15 cellular contexts compared by ENCODE assay signal in the genomic region with DNA sequence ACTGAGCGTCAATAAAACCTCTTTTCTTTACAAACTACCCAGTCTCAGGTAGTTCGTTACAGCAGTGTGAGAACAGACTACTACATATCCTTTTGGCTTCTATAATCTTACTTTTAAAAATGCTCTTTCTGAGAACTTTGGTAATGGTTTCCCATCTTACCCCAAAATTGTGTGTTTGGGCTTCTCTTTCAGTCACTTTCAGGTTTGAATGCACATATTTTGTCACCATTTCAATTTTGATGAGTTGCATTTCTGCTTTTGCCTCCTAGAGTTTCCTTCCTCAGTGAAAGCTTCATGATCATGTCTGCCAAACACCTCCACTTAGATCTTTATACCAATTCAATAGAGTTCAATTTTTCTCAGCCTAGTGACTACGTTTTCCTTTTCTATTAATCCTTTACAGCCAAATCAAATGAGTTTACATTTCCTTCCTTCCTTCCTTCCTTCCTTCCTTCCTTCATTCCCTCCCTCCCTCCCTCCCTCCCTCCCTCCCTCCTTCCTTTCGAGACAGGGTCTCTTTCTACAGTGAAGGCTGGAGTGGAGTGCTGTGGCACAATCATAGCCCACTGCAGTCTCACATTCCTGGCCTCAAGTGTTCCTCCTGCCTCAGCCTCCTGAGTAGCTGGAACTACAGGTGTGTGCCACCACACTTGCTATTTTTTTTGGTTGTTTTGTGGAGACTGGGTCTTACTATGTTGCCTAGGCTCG.
DNase-seq lines count a peak whose midpoint lies in the region; ATAC-seq and TF ChIP-seq lines count a peak whose summit lies in the region.
"Had no signal": no experiment of that assay in that cellular context is flagged by ENCODE, and none has a peak within 500 bp of the region (broad histone marks: within the 10 kb centered on the region; RNA-seq: fewer than 3 reads in every experiment).

No MANE protein-coding gene starts in this region.

- no peak for ATAC-seq in activated T-cell treated with anti-CD3 and anti-CD28 coated beads, Interleukin-2, amount 50 U/mL, for 72 hours (replicated peaks in 1 of 2)
- ATAC-seq in activated T-cell treated with anti-CD3 and anti-CD28 coated beads, Interleukin-2, amount 50 U/mL, for 4 hours = no peak
- ATAC-seq in GM21723 (IDR thresholded peaks at IDR 0.05; ENCODE audit: unreplicated experiment) (peak; percentile 29), activated B cell treated with CpG ODN at 0.5 μM for 24 hours (ENCODE audit: low read depth) (no peak)
- no peak for ATAC-seq in stimulated activated memory B cell treated with anti-CD40 and anti-IgM and Interleukin-4, amounts not matched to agents 10 μg/mL and 1 μg/mL and 100 μg/mL, for 72 hours

- H3K36me3 Mint-ChIP-seq in activated T-cell treated with anti-CD3 and anti-CD28 coated beads, Interleukin-2, amount 50 U/mL, for 72 hours (ENCODE audit: insufficient read depth in 2 of 2) = peaks cover 9 to 16% of the 10 kb centered on the region in 2 donors
- no peaks in the 10 kb centered on the region for H3K36me3 Mint-ChIP-seq in activated T-cell treated with anti-CD3 and anti-CD28 coated beads, Interleukin-2, amount 50 U/mL, for 4 hours (ENCODE audit: insufficient read depth)
- peaks cover 14% of the 10 kb centered on the region for H3K36me3 Mint-ChIP-seq in activated B cell treated with CpG ODN at 0.5 μM for 24 hours (ENCODE audit: low read depth)
- peaks cover 12% of the 10 kb centered on the region for H3K36me3 Mint-ChIP-seq in stimulated activated memory B cell treated with anti-CD40 and anti-IgM and Interleukin-4, amounts not matched to agents 10 μg/mL and 1 μg/mL and 100 μg/mL, for 72 hours
- H3K36me3 Mint-ChIP-seq in progenitor cell of endocrine pancreas (ENCODE audit: insufficient read depth) = peaks cover 6% of the 10 kb centered on the region

- H3K9me3 Mint-ChIP-seq in activated T-cell treated with anti-CD3 and anti-CD28 coated beads, Interleukin-2, amount 50 U/mL, for 72 hours = peaks cover 7 to 8% of the 10 kb centered on the region in 2 donors
- no peaks in the 10 kb centered on the region for H3K9me3 Mint-ChIP-seq in activated T-cell treated with anti-CD3 and anti-CD28 coated beads, Interleukin-2, amount 50 U/mL, for 4 hours
- H3K9me3 Mint-ChIP-seq in activated B cell treated with CpG ODN at 0.5 μM for 24 hours = no peaks in the 10 kb centered on the region
- H3K9me3 Mint-ChIP-seq in stimulated activated memory B cell treated with anti-CD40 and anti-IgM and Interleukin-4, amounts not matched to agents 10 μg/mL and 1 μg/mL and 100 μg/mL, for 72 hours = no peaks in the 10 kb centered on the region
- H3K9me3 Mint-ChIP-seq in progenitor cell of endocrine pancreas (ENCODE audit: low read depth) = peaks cover 6% of the 10 kb centered on the region

- peaks cover 31% of the 10 kb centered on the region for H3K4me1 Mint-ChIP-seq in activated T-cell treated with anti-CD3 and anti-CD28 coated beads, Interleukin-2, amount 50 U/mL, for 72 hours (ENCODE audit: low read depth)
- H3K4me1 Mint-ChIP-seq in activated T-cell treated with anti-CD3 and anti-CD28 coated beads, Interleukin-2, amount 50 U/mL, for 4 hours (ENCODE audit: low read depth) = peaks cover 24% of the 10 kb centered on the region
- peaks cover 47% of the 10 kb centered on the region for H3K4me1 Mint-ChIP-seq in activated B cell treated with CpG ODN at 0.5 μM for 24 hours
- H3K4me1 Mint-ChIP-seq in stimulated activated memory B cell treated with anti-CD40 and anti-IgM and Interleukin-4, amounts not matched to agents 10 μg/mL and 1 μg/mL and 100 μg/mL, for 72 hours = peaks cover 31% of the 10 kb centered on the region
- H3K4me1 Mint-ChIP-seq in progenitor cell of endocrine pancreas (ENCODE audit: low read depth) = no peaks in the 10 kb centered on the region

- H3K27ac ChIP-seq in brain microvascular endothelial cell = no peak overlapping the region
- H3K27ac ChIP-seq: esophagus squamous epithelium, suprapubic skin had no signal

- in situ Hi-C loops in brain microvascular endothelial cell (cut with HindIII; ENCODE audit: low pct_ligation_motif_present, low sequenced_read_pairs) = no loop called here

- H3K36me3 ChIP-seq in brain microvascular endothelial cell (replicated peaks) = peaks cover 26% of the 10 kb centered on the region
- H3K36me3 ChIP-seq: esophagus squamous epithelium, suprapubic skin had no signal

- peak overlapping the region; percentile 52 to 54 for H3K4me3 Mint-ChIP-seq in activated T-cell treated with anti-CD3 and anti-CD28 coated beads, Interleukin-2, amount 50 U/mL, for 72 hours
- H3K4me3 Mint-ChIP-seq in activated T-cell treated with anti-CD3 and anti-CD28 coated beads, Interleukin-2, amount 50 U/mL, for 4 hours = no peak overlapping the region
- peak overlapping the region; percentile 50 for H3K4me3 Mint-ChIP-seq in activated B cell treated with CpG ODN at 0.5 μM for 24 hours
- H3K4me3 Mint-ChIP-seq in stimulated activated memory B cell treated with anti-CD40 and anti-IgM and Interleukin-4, amounts not matched to agents 10 μg/mL and 1 μg/mL and 100 μg/mL, for 72 hours = no peak overlapping the region
- no peak overlapping the region for H3K4me3 Mint-ChIP-seq in progenitor cell of endocrine pancreas (ENCODE audit: low read depth)

- no peak overlapping the region for H3K4me3 ChIP-seq in brain microvascular endothelial cell (ENCODE audit: low read depth, low read length)
- H3K4me3 ChIP-seq: esophagus squamous epithelium, suprapubic skin had no signal

- no peaks in the 10 kb centered on the region for H3K27me3 ChIP-seq in brain microvascular endothelial cell (replicated peaks)
- H3K27me3 ChIP-seq: esophagus squamous epithelium, suprapubic skin had no signal

- H3K27ac Mint-ChIP-seq in activated T-cell treated with anti-CD3 and anti-CD28 coated beads, Interleukin-2, amount 50 U/mL, for 72 hours = peak overlapping the region; percentile 91
- peak overlapping the region; percentile 78 for H3K27ac Mint-ChIP-seq in activated B cell treated with CpG ODN at 0.5 μM for 24 hours
- peak overlapping the region; percentile 74 for H3K27ac Mint-ChIP-seq in stimulated activated memory B cell treated with anti-CD40 and anti-IgM and Interleukin-4, amounts not matched to agents 10 μg/mL and 1 μg/mL and 100 μg/mL, for 72 hours
- no peak overlapping the region for H3K27ac Mint-ChIP-seq in progenitor cell of endocrine pancreas
- H3K27ac Mint-ChIP-seq: activated T-helper 2 cell treated with anti-CD3 and anti-CD28 coated beads, Interferon-gamma antibody, Interleukin-2, Interleukin-4, amounts not matched to agents 10 μg/mL and 5 μg/mL and 100 μg/mL, durations not matched to agents 14 hours and 24 hours and 36 hours had no signal

- no peak for TF ChIP-seq CTCF in activated B cell treated with CpG ODN at 0.5 μM for 24 hours (IDR thresholded peaks at IDR 0.05)
- TF ChIP-seq CTCF in brain microvascular endothelial cell (IDR thresholded peaks at IDR 0.05; ENCODE audit: low read depth, low read length, missing control alignments) = no peak
- TF ChIP-seq CTCF in progenitor cell of endocrine pancreas (IDR thresholded peaks at IDR 0.05; ENCODE audit: unreplicated experiment) = no peak

- intact Hi-C loops in activated B cell treated with CpG ODN at 0.5 μM for 24 hours (cut with micrococcal nuclease) (no loop called here), head of caudate nucleus (cut with DNase I) (no loop called here)

- POLR2A ChIA-PET in activated B cell treated with CpG ODN at 0.5 μM for 24 hours (lab: Charles Lee) = interaction anchor here (0.7 to 0.8 kb wide), 2 partner anchors 9 to 196 kb away, joined by 3 read pairs; no protein-coding TSS in a partner anchor

- no peak for DNase-seq in activated T-cell treated with anti-CD3 and anti-CD28 coated beads, Interleukin-2, amount 50 U/mL, for 72 hours
- no peak for DNase-seq in activated T-cell treated with anti-CD3 and anti-CD28 coated beads, Interleukin-2, amount 50 U/mL, for 4 hours
- DNase-seq in activated B cell treated with CpG ODN at 0.5 μM for 24 hours (no peak), brain microvascular endothelial cell (no peak), head of caudate nucleus (no peak), progenitor cell of endocrine pancreas (ENCODE audit: low spot score, unreplicated experiment) (no peak)
- DNase-seq: esophagus squamous epithelium, HCEC 1CT, NCI-H1930, NCI-H510A, SHP77 treated with DMSO at 0.1 percent for 48 hours had no signal

- CTCF ChIA-PET in activated B cell treated with CpG ODN at 0.5 μM for 24 hours (lab: Charles Lee) = no interaction called here

- no peaks in the 10 kb centered on the region for H3K27me3 Mint-ChIP-seq in activated T-cell treated with anti-CD3 and anti-CD28 coated beads, Interleukin-2, amount 50 U/mL, for 72 hours (ENCODE audit: low read depth)
- no peaks in the 10 kb centered on the region for H3K27me3 Mint-ChIP-seq in activated T-cell treated with anti-CD3 and anti-CD28 coated beads, Interleukin-2, amount 50 U/mL, for 4 hours (ENCODE audit: low read depth)
- H3K27me3 Mint-ChIP-seq in activated B cell treated with CpG ODN at 0.5 μM for 24 hours = no peaks in the 10 kb centered on the region
- no peaks in the 10 kb centered on the region for H3K27me3 Mint-ChIP-seq in stimulated activated memory B cell treated with anti-CD40 and anti-IgM and Interleukin-4, amounts not matched to agents 10 μg/mL and 1 μg/mL and 100 μg/mL, for 72 hours
- H3K27me3 Mint-ChIP-seq in progenitor cell of endocrine pancreas = no peaks in the 10 kb centered on the region

Comparison
In these comparisons a context has a peak if more than half of its experiments do, and no peak if none do; other contexts are left out.
1. H3K4me3 Mint-ChIP-seq: peak in activated T-cell treated with anti-CD3 and anti-CD28 coated beads, Interleukin-2, amount 50 U/mL, for 72 hours (2 of 2) and activated B cell treated with CpG ODN at 0.5 μM for 24 hours (single experiment); none in activated T-cell treated with anti-CD3 and anti-CD28 coated beads, Interleukin-2, amount 50 U/mL, for 4 hours (single experiment), stimulated activated memory B cell treated with anti-CD40 and anti-IgM and Interleukin-4, amounts not matched to agents 10 μg/mL and 1 μg/mL and 100 μg/mL, for 72 hours (single experiment) and progenitor cell of endocrine pancreas (single experiment).